17 cellular contexts compared by ENCODE assay signal in the genomic region with DNA sequence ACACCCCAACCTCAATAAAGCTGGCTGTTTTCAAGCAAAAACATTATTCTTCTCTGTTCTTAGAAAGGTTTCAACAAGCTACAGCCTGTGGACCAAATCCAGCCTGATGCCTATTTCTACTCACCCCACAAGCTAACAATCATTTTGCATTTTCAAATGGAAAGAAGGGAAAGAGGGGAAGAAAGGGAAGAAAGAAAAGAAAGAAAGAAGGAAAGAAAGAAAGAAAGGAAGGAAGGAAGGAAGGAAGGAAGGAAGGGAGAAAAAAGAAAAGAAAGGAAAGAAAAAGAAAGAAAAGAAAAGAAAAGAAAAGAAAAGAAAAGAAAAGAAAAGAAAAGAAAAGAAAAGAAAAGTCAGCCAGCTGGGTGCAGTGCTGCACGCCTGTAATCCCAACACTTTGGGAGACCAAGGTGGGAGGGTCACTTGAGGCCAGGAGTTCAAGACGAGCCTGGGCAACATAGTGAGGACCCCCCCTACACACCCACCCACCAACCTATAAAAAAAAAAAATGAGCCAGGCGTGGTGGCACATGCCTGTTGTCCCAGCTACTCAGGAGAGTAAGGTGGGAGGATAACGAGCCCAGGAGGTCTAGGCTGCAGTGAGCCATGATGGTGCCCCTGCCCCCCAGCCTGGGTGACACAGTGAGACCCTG. TPM values are rescaled to one million over a fixed set of nuclear protein-coding genes. Genes with fewer than 3 reads are reported as not detected.
DNase-seq lines count a peak whose midpoint lies in the region; ATAC-seq, FAIRE-seq and TF ChIP-seq lines count a peak whose summit lies in the region.
"Had no signal": no experiment of that assay in that cellular context is flagged by ENCODE, and none has a peak within 500 bp of the region (broad histone marks: within the 10 kb centered on the region; RNA-seq: fewer than 3 reads in every experiment).

No MANE protein-coding gene starts in this region.

- H3K4me3 ChIP-seq in left ventricle myocardium inferior, result no peak overlapping the region
- peak overlapping the region in 2 of 59 donors; percentile 1 to 6 for H3K4me3 ChIP-seq in dorsolateral prefrontal cortex
- no peak overlapping the region for H3K4me3 ChIP-seq in pancreas
- no peak overlapping the region for H3K4me3 ChIP-seq in vagina

- H3K36me3 ChIP-seq in left ventricle myocardium inferior (no peaks in the 10 kb centered on the region), pancreas (no peaks in the 10 kb centered on the region), vagina (no peaks in the 10 kb centered on the region)

- H3K4me1 ChIP-seq in left ventricle myocardium inferior, result peaks cover 47% of the 10 kb centered on the region
- H3K4me1 ChIP-seq in pancreas, result peaks cover 4 to 12% (median 12%) of the 10 kb centered on the region in 3 donors
- H3K4me1 ChIP-seq in vagina, result peaks cover 41% of the 10 kb centered on the region

- no peak for TF ChIP-seq POLR2A in vagina (IDR thresholded peaks at IDR 0.05)

- H3K9me3 ChIP-seq in left ventricle myocardium inferior (replicated peaks) (no peaks in the 10 kb centered on the region), pancreas (no peaks in the 10 kb centered on the region), vagina (no peaks in the 10 kb centered on the region)

- DNase-seq in left ventricle myocardium inferior (no peak), Right ventricle myocardium superior (no peak), dorsolateral prefrontal cortex (no peak), pancreas (no peak), vagina (ENCODE audit: extremely low spot score in 2 of 2) (no peak), NCI-H774 (lab: John Stamatoyannopoulos, UW) (no peak), HUDEP-2 (lab: John Stamatoyannopoulos, UW; ENCODE audit: unreplicated experiment in 76 of 76) (no peak)
- DNase-seq: ACHN; activated CD4-positive, alpha-beta T cell treated with anti-CD3 and anti-CD28 coated beads for 48 hours; activated CD8-positive, alpha-beta memory T cell treated with anti-CD3 and anti-CD28 coated beads, Interleukin-2, amount 50 U/mL, for 48 hours; activated gamma-delta T cell; CD4-positive, alpha-beta T cell; DMS53; effector memory CD4-positive, alpha-beta T cell; NCI-H1436; stimulated activated CD4-positive, alpha-beta T cell treated with anti-CD3 and anti-CD28 coated beads, Interleukin-4, amount 100 ng/mL, for 4 hours had no signal

- intact Hi-C loops in left ventricle myocardium inferior (cut with micrococcal nuclease), result no loop called here
- intact Hi-C loops in Right ventricle myocardium superior (cut with DNase I), result no loop called here
- intact Hi-C loops in dorsolateral prefrontal cortex (cut with DNase I), result no loop called here
- intact Hi-C loops in pancreas (cut with DNase I), result no loop called here
- intact Hi-C loops in vagina (cut with DNase I), result no loop called here

- no peak for FAIRE-seq in pancreas (lab: Jason Lieb, UNC)

- H3K27ac ChIP-seq in left ventricle myocardium inferior (replicated peaks), result peak overlapping the region; percentile 88
- H3K27ac ChIP-seq in dorsolateral prefrontal cortex, result peak overlapping the region in 57 of 59 donors; percentile 7 to 93 (median 79)
- peak overlapping the region; percentile 48 to 78 (median 64) for H3K27ac ChIP-seq in pancreas
- peak overlapping the region; percentile 74 for H3K27ac ChIP-seq in vagina

- ATAC-seq in Right ventricle myocardium superior (ENCODE audit: poor library complexity), result no peak
- ATAC-seq in pancreas, result no peak
- no peak for ATAC-seq in GM21723 (IDR thresholded peaks at IDR 0.05; ENCODE audit: unreplicated experiment)

- no peaks in the 10 kb centered on the region for H3K27me3 ChIP-seq in left ventricle myocardium inferior (ENCODE audit: low read depth)
- H3K27me3 ChIP-seq in dorsolateral prefrontal cortex, result no peaks in the 10 kb centered on the region
- H3K27me3 ChIP-seq in pancreas, result no peaks in the 10 kb centered on the region
- no peaks in the 10 kb centered on the region for H3K27me3 ChIP-seq in vagina

- TF ChIP-seq CTCF in left ventricle myocardium inferior (IDR thresholded peaks at IDR 0.05; ENCODE audit: borderline replicate concordance) (no peak), dorsolateral prefrontal cortex (IDR thresholded peaks at IDR 0.05 in 54 of 56, conservative IDR thresholded peaks at IDR 0.05 in 2 of 56; ENCODE audit: low read depth in 1 of 56, partially characterized antibody in 56 of 56) (no peak), pancreas (IDR thresholded peaks at IDR 0.05) (no peak), vagina (IDR thresholded peaks at IDR 0.05) (no peak)

- WGBS in pancreas, 2 donors, result 92% methylated on average over 4 of the region's 4 CpGs

RNA-seq across cellular contexts. Expression of gene SCARB1, which starts 26.3 kb away (rescaled TPM):
- total RNA-seq in left ventricle myocardium inferior (11.1 TPM), Right ventricle myocardium superior (12.7 TPM), dorsolateral prefrontal cortex (100 to 1,000 TPM in 1 of 120 experiments, 10 to 100 TPM in 119; 33.4 to 110 (median 54.7) TPM), pancreas (10 to 100 TPM in 2 of 6 donors, 1 to 10 TPM in 4; 4.7 to 14.3 (median 8.4) TPM), vagina (20.6 TPM)
- 10 to 100 TPM; 11.7 to 14.7 TPM for polyA plus RNA-seq in pancreas
